17 cellular contexts compared by ENCODE assay signal in genomic region chr5:54514841-54515432, GRCh38. TPM values are rescaled to one million over a fixed set of nuclear protein-coding genes. Genes with fewer than 3 reads are reported as not detected.
DNase-seq lines count a peak whose midpoint lies in the region; FAIRE-seq and TF ChIP-seq lines count a peak whose summit lies in the region.
"Had no signal": no experiment of that assay in that cellular context is flagged by ENCODE, and none has a peak within 500 bp of the region (broad histone marks: within the 10 kb centered on the region; RNA-seq: fewer than 3 reads in every experiment).

No MANE protein-coding gene starts in this region.

- peaks cover 16% of the 10 kb centered on the region for H3K36me3 Mint-ChIP-seq in activated CD4-positive, alpha-beta memory T cell treated with anti-CD3 and anti-CD28 coated beads, Interleukin-2, amount 10 ng/mL, durations not matched to agents 7 days and 5 days (ENCODE audit: low read depth)
- H3K36me3 Mint-ChIP-seq: activated CD4-positive, alpha-beta memory T cell treated with anti-CD3 and anti-CD28 coated beads for 36 hours; stimulated activated memory B cell treated with anti-CD40 and anti-IgM and Interleukin-4, amounts not matched to agents 10 μg/mL and 1 μg/mL and 100 μg/mL, for 72 hours had no signal

- H3K9ac ChIP-seq in KMS-11 (no peak overlapping the region), endothelial cell of umbilical vein (replicated peaks; ENCODE audit: extremely low read depth, insufficient read depth, low read length) (no peak overlapping the region)

- H3K4me1 ChIP-seq in KMS-11 (ENCODE audit: low read depth, poor library complexity, severe bottlenecking) (peaks cover 38% of the 10 kb centered on the region), endothelial cell of umbilical vein (ENCODE audit: control insufficient read depth, extremely low read depth, insufficient read depth, low read length) (peaks cover 22% of the 10 kb centered on the region), neuron (ENCODE audit: insufficient read depth, low read length) (peaks cover 45% of the 10 kb centered on the region)

- H3K36me3 ChIP-seq in BJ (ENCODE audit: control insufficient read depth, insufficient read depth, low read length) (peaks cover 11% of the 10 kb centered on the region), KMS-11 (ENCODE audit: insufficient read depth) (no peaks in the 10 kb centered on the region), endothelial cell of umbilical vein (ENCODE audit: control insufficient read depth in 2 of 2, extremely low read depth in 1 of 2, insufficient read depth in 2 of 2, low read length in 2 of 2) (no peaks in the 10 kb centered on the region), neuron (ENCODE audit: insufficient read depth, low read length) (peaks cover 11% of the 10 kb centered on the region)
- H3K36me3 ChIP-seq: pancreas, Peyer's patch had no signal

- H3K4me1 Mint-ChIP-seq in activated CD4-positive, alpha-beta memory T cell treated with anti-CD3 and anti-CD28 coated beads, Interleukin-2, amount 10 ng/mL, durations not matched to agents 7 days and 5 days = peaks cover 20% of the 10 kb centered on the region

- dilution Hi-C loops in endothelial cell of umbilical vein (cut with MboI; ENCODE audit: extremely low pct_ligation_motif_present, low sequenced_read_pairs) = no loop called here

- peaks cover 29% of the 10 kb centered on the region for H3K27me3 Mint-ChIP-seq in activated CD4-positive, alpha-beta memory T cell treated with anti-CD3 and anti-CD28 coated beads, Interleukin-2, amount 10 ng/mL, durations not matched to agents 7 days and 5 days
- H3K27me3 Mint-ChIP-seq: activated CD4-positive, alpha-beta memory T cell treated with anti-CD3 and anti-CD28 coated beads for 36 hours had no signal

- H3K9me1 ChIP-seq in endothelial cell of umbilical vein (replicated peaks; ENCODE audit: control insufficient read depth, extremely low read depth, insufficient read depth, low read length) = no peaks in the 10 kb centered on the region

- H3K79me2 ChIP-seq in KMS-11 (ENCODE audit: insufficient read depth, low read depth) = peaks cover 18% of the 10 kb centered on the region
- peaks cover 16% of the 10 kb centered on the region for H3K79me2 ChIP-seq in endothelial cell of umbilical vein (ENCODE audit: control insufficient read depth, insufficient read depth, low read length)

- no peaks in the 10 kb centered on the region for H4K20me1 ChIP-seq in KMS-11 (ENCODE audit: insufficient read depth)
- H4K20me1 ChIP-seq in endothelial cell of umbilical vein (replicated peaks; ENCODE audit: control insufficient read depth, extremely low read depth, insufficient read depth, low read length) = no peaks in the 10 kb centered on the region

- DNase-seq in BJ (ENCODE audit: low read depth) (peak; percentile 39), endothelial cell of umbilical vein (ENCODE audit: low read depth, low spot score) (no peak), COLO829 (ENCODE audit: low spot score) (no peak), NCI-H1930 (lab: John Stamatoyannopoulos, UW) (no peak), midbrain (lab: John Stamatoyannopoulos, UW) (no peak)
- no peak for DNase-seq in activated CD4-positive, alpha-beta memory T cell treated with anti-CD3 and anti-CD28 coated beads, Interleukin-2, amount 10 ng/mL, durations not matched to agents 7 days and 5 days
- DNase-seq: activated CD4-positive, alpha-beta memory T cell treated with anti-CD3 and anti-CD28 coated beads for 36 hours; CD4-positive, alpha-beta T cell; cortex of kidney; pancreas; Peyer's patch; stimulated activated CD4-positive, alpha-beta T cell treated with anti-CD3 and anti-CD28 coated beads, Interleukin-2, amount 100 ng/mL, for 48 hours had no signal

- intact Hi-C loops in endothelial cell of umbilical vein (cut with micrococcal nuclease) = no loop called here

- H3K9me3 ChIP-seq in endothelial cell of umbilical vein (replicated peaks; ENCODE audit: control insufficient read depth, insufficient read depth, low read length) (no peaks in the 10 kb centered on the region), neuron (ENCODE audit: low read length) (peaks cover 9% of the 10 kb centered on the region)
- H3K9me3 ChIP-seq: pancreas, Peyer's patch had no signal

- no peaks in the 10 kb centered on the region for H3K9me3 Mint-ChIP-seq in activated CD4-positive, alpha-beta memory T cell treated with anti-CD3 and anti-CD28 coated beads, Interleukin-2, amount 10 ng/mL, durations not matched to agents 7 days and 5 days
- H3K9me3 Mint-ChIP-seq: activated CD4-positive, alpha-beta memory T cell treated with anti-CD3 and anti-CD28 coated beads for 36 hours; CD4-positive, alpha-beta T cell had no signal

- H3K4me3 ChIP-seq in BJ (ENCODE audit: low read depth, low read length) (no peak overlapping the region), KMS-11 (IDR thresholded peaks at IDR 0.05; ENCODE audit: insufficient read depth, low read depth, low read length) (no peak overlapping the region), endothelial cell of umbilical vein (replicated peaks in 1 of 3; ENCODE audit: insufficient read depth in 1 of 3, low read depth in 1 of 3, low read length in 3 of 3) (no peak overlapping the region), neuron (ENCODE audit: low read length) (peak overlapping the region; percentile 32)
- H3K4me3 ChIP-seq: pancreas, Peyer's patch had no signal

- H3K4me3 Mint-ChIP-seq in activated CD4-positive, alpha-beta memory T cell treated with anti-CD3 and anti-CD28 coated beads, Interleukin-2, amount 10 ng/mL, durations not matched to agents 7 days and 5 days = no peak overlapping the region
- H3K4me3 Mint-ChIP-seq: activated CD4-positive, alpha-beta memory T cell treated with anti-CD3 and anti-CD28 coated beads for 36 hours; stimulated activated memory B cell treated with anti-CD40 and anti-IgM and Interleukin-4, amounts not matched to agents 10 μg/mL and 1 μg/mL and 100 μg/mL, for 72 hours had no signal

- TF ChIP-seq CTCF in BJ (IDR thresholded peaks at IDR 0.05; ENCODE audit: insufficient read depth, low read depth, low read length) (no peak), KMS-11 (conservative IDR thresholded peaks at IDR 0.05; ENCODE audit: low read depth, low read length) (no peak), endothelial cell of umbilical vein (IDR thresholded peaks at IDR 0.05; ENCODE audit: extremely low read depth in 1 of 2, insufficient read depth in 1 of 2, low read depth in 1 of 2, low read length in 2 of 2) (no peak)

- H3K27ac Mint-ChIP-seq in activated CD4-positive, alpha-beta memory T cell treated with anti-CD3 and anti-CD28 coated beads, Interleukin-2, amount 10 ng/mL, durations not matched to agents 7 days and 5 days = no peak overlapping the region
- H3K27ac Mint-ChIP-seq: activated CD4-positive, alpha-beta memory T cell treated with anti-CD3 and anti-CD28 coated beads for 36 hours; CD4-positive, alpha-beta T cell; stimulated activated memory B cell treated with anti-CD40 and anti-IgM and Interleukin-4, amounts not matched to agents 10 μg/mL and 1 μg/mL and 100 μg/mL, for 72 hours had no signal

- H3K27me3 ChIP-seq in BJ (ENCODE audit: control insufficient read depth, insufficient read depth, low read length) (no peaks in the 10 kb centered on the region), KMS-11 (ENCODE audit: insufficient read depth, low read depth) (no peaks in the 10 kb centered on the region), endothelial cell of umbilical vein (ENCODE audit: control insufficient read depth in 2 of 2, insufficient read depth in 2 of 2, low read length in 2 of 2) (no peaks in the 10 kb centered on the region), neuron (ENCODE audit: insufficient read depth, low read length) (no peaks in the 10 kb centered on the region)
- H3K27me3 ChIP-seq: pancreas, Peyer's patch had no signal

- CTCF ChIA-PET in BJ (lab: Yijun Ruan, JAX) = interaction anchor here (0.9 to 4.6 kb wide), 4 partner anchors 58 to 380 kb away, joined by 3 to 82 read pairs (median 20); no protein-coding TSS in a partner anchor
- CTCF ChIA-PET in endothelial cell of umbilical vein (lab: Charles Lee) = interaction anchor here (0.6 to 1.4 kb wide), 4 partner anchors 330 to 380 kb away, joined by 3 to 11 read pairs (median 5); no protein-coding TSS in a partner anchor
- CTCF ChIA-PET in activated CD4-positive, alpha-beta memory T cell treated with anti-CD3 and anti-CD28 coated beads, Interleukin-2, amount 10 ng/mL, durations not matched to agents 7 days and 5 days (lab: Charles Lee) = interaction anchor here (1.5 kb wide), 1 partner anchor 330 kb away, joined by 8 read pairs; no protein-coding TSS in a partner anchor

- BruUV-seq in endothelial cell of umbilical vein (replicated peaks; lab: Mats Ljungman, UMichigan) = no TSS peak

- no peak for TF ChIP-seq POLR2A in endothelial cell of umbilical vein (IDR thresholded peaks at IDR 0.05; ENCODE audit: low read depth, low read length)

- POLR2A ChIA-PET in BJ (lab: Charles Lee) = interaction anchor here (0.6 kb wide), 1 partner anchor 373 kb away, joined by 3 read pairs; no protein-coding TSS in a partner anchor
- POLR2A ChIA-PET in endothelial cell of umbilical vein (lab: Charles Lee) = no interaction called here
- POLR2A ChIA-PET in activated CD4-positive, alpha-beta memory T cell treated with anti-CD3 and anti-CD28 coated beads, Interleukin-2, amount 10 ng/mL, durations not matched to agents 7 days and 5 days (lab: Charles Lee) = no interaction called here

- H3K4me2 ChIP-seq in KMS-11 = peak overlapping the region; percentile 15; the same call in 1 of the 2 replicates
- no peak overlapping the region for H3K4me2 ChIP-seq in endothelial cell of umbilical vein (ENCODE audit: insufficient read depth, low read length)

- H3K27ac ChIP-seq in KMS-11 (no peak overlapping the region), endothelial cell of umbilical vein (ENCODE audit: insufficient read depth, low read depth, low read length) (no peak overlapping the region)
- H3K27ac ChIP-seq: pancreas, Peyer's patch had no signal

- FAIRE-seq in endothelial cell of umbilical vein (lab: Jason Lieb, UNC) = peak; percentile 15

- H2AFZ ChIP-seq in KMS-11 (ENCODE audit: low read depth) (peak overlapping the region; percentile 3; the same call in 1 of the 2 replicates), endothelial cell of umbilical vein (ENCODE audit: low read depth, low read length) (no peak overlapping the region), neuron (ENCODE audit: low read depth, low read length) (peak overlapping the region; percentile 27)

RNA-seq across cellular contexts. Expression of gene SNX18, which starts 2.6 kb away (rescaled TPM):
- polyA plus RNA-seq in BJ (2011; rRNA removed) (33.3 and 47.0 TPM in 2 replicates), endothelial cell of umbilical vein (11.8 and 15.9 TPM in 2 replicates)
- 61.0 and 66.9 TPM in 2 replicates for polyA minus RNA-seq in BJ (2011; rRNA and poly(A)+ RNA removed)
- 25.2 and 25.3 TPM in 2 replicates for total RNA-seq in endothelial cell of umbilical vein
- 8.3 and 10.7 TPM in 2 replicates for polyA plus RNA-seq in endothelial cell of umbilical vein (2011; cell fraction: cytosol; rRNA removed)
- polyA plus RNA-seq in endothelial cell of umbilical vein (2011; cell fraction: nucleus; rRNA removed) = 9.5 and 9.7 TPM in 2 replicates
- 6.6 and 8.5 TPM in 2 replicates for polyA plus RNA-seq in endothelial cell of umbilical vein (2012)
- 25.5 and 35.6 TPM in 2 replicates for polyA minus RNA-seq in endothelial cell of umbilical vein
- 11.4 TPM for polyA minus RNA-seq in endothelial cell of umbilical vein (2011; cell fraction: cytosol; rRNA and poly(A)+ RNA removed)
- 35.6 and 40.1 TPM in 2 replicates for polyA minus RNA-seq in endothelial cell of umbilical vein (2011; cell fraction: nucleus; rRNA and poly(A)+ RNA removed)
- 10 to 100 TPM; 38.9 to 39.6 TPM for total RNA-seq in activated CD4-positive, alpha-beta memory T cell treated with anti-CD3 and anti-CD28 coated beads, Interleukin-2, amount 10 ng/mL, durations not matched to agents 7 days and 5 days

RNA-seq across cellular contexts. Expression of gene HSPB3, which starts 59.4 kb away (rescaled TPM):
- polyA plus RNA-seq in BJ (2011; rRNA removed) (14.4 and 22.2 TPM in 2 replicates), endothelial cell of umbilical vein (not detected in 2 replicates)
- polyA minus RNA-seq in BJ (2011; rRNA and poly(A)+ RNA removed) = 5.5 and 5.8 TPM in 2 replicates
- not detected in 2 replicates for total RNA-seq in endothelial cell of umbilical vein
- polyA plus RNA-seq in endothelial cell of umbilical vein (2011; cell fraction: cytosol; rRNA removed) = not detected in 2 replicates
- not detected in 2 replicates for polyA plus RNA-seq in endothelial cell of umbilical vein (2011; cell fraction: nucleus; rRNA removed)
- polyA plus RNA-seq in endothelial cell of umbilical vein (2012) = not detected in 2 replicates
- 0.66 TPM in 1 of 2 replicates, not detected in the other for polyA minus RNA-seq in endothelial cell of umbilical vein
- polyA minus RNA-seq in endothelial cell of umbilical vein (2011; cell fraction: cytosol; rRNA and poly(A)+ RNA removed) = not detected
- polyA minus RNA-seq in endothelial cell of umbilical vein (2011; cell fraction: nucleus; rRNA and poly(A)+ RNA removed) = 0.63 TPM in 1 of 2 replicates, not detected in the other
- total RNA-seq in activated CD4-positive, alpha-beta memory T cell treated with anti-CD3 and anti-CD28 coated beads, Interleukin-2, amount 10 ng/mL, durations not matched to agents 7 days and 5 days = not detected
- total RNA-seq: activated CD4-positive, alpha-beta memory T cell treated with anti-CD3 and anti-CD28 coated beads for 36 hours; CD4-positive, alpha-beta T cell; glomerular endothelial cell; left lobe of liver; pancreas; Peyer's patch had no signal
